ENCODE assay signal across 8 cellular contexts in genomic region chr6:151757506-151757955, GRCh38. TPM values are rescaled to one million over a fixed set of nuclear protein-coding genes. Genes with fewer than 3 reads are reported as not detected.
DNase-seq lines count a peak whose midpoint lies in the region; ATAC-seq and TF ChIP-seq lines count a peak whose summit lies in the region.

No MANE protein-coding gene starts in this region.

- peak; percentile 97 for ATAC-seq in GM18505 (IDR thresholded peaks at IDR 0.05; ENCODE audit: unreplicated experiment)
- peak; percentile 98 for ATAC-seq in GM21390 (IDR thresholded peaks at IDR 0.05; ENCODE audit: unreplicated experiment)
- ATAC-seq in HG03432 (IDR thresholded peaks at IDR 0.05; ENCODE audit: unreplicated experiment), result peak; percentile 98
- peak; percentile 43 for ATAC-seq in gastroesophageal sphincter

- TF ChIP-seq CTCF in gastroesophageal sphincter (IDR thresholded peaks at IDR 0.05) (no peak), colonic mucosa (IDR thresholded peaks at IDR 0.05) (no peak)

- no peaks in the 10 kb centered on the region for H3K36me3 ChIP-seq in gastroesophageal sphincter
- H3K36me3 ChIP-seq in colonic mucosa, result no peaks in the 10 kb centered on the region
- H3K36me3 ChIP-seq in effector memory CD4-positive, alpha-beta T cell (ENCODE audit: control insufficient read depth, insufficient read depth, low read length), result no peaks in the 10 kb centered on the region

- TF ChIP-seq EP300 in gastroesophageal sphincter (IDR thresholded peaks at IDR 0.05), result no peak

- H3K9me3 ChIP-seq in gastroesophageal sphincter (no peaks in the 10 kb centered on the region), colonic mucosa (no peaks in the 10 kb centered on the region)
- H3K9me3 ChIP-seq in effector memory CD4-positive, alpha-beta T cell (ENCODE audit: control insufficient read depth, low read length), result no peaks in the 10 kb centered on the region

- intact Hi-C loops in colonic mucosa (cut with DNase I), result no loop called here

- DNase-seq in colonic mucosa (no peak), dedifferentiated amniotic fluid mesenchymal stem cell (ENCODE audit: extremely low spot score) (no peak), AML-193 (lab: John Stamatoyannopoulos, UW) (no peak)
- no peak for DNase-seq in effector memory CD4-positive, alpha-beta T cell

- H3K27ac ChIP-seq in gastroesophageal sphincter (peak overlapping the region in 2 of 4 donors; percentile 24 to 43), colonic mucosa (no peak overlapping the region)
- H3K27ac ChIP-seq in effector memory CD4-positive, alpha-beta T cell (ENCODE audit: insufficient read depth, low read length, poor library complexity, severe bottlenecking), result no peak overlapping the region

- H3K9ac ChIP-seq in colonic mucosa (ENCODE audit: low read depth in 2 of 2, low read length in 2 of 2), result no peak overlapping the region

- no peaks in the 10 kb centered on the region for H3K4me1 ChIP-seq in gastroesophageal sphincter
- no peaks in the 10 kb centered on the region for H3K4me1 ChIP-seq in colonic mucosa
- peaks cover 3% of the 10 kb centered on the region for H3K4me1 ChIP-seq in effector memory CD4-positive, alpha-beta T cell (ENCODE audit: control insufficient read depth, insufficient read depth, low read length, poor library complexity, severe bottlenecking)

- H3K27me3 ChIP-seq in gastroesophageal sphincter, result no peaks in the 10 kb centered on the region
- no peaks in the 10 kb centered on the region for H3K27me3 ChIP-seq in colonic mucosa
- H3K27me3 ChIP-seq in effector memory CD4-positive, alpha-beta T cell (replicated peaks; ENCODE audit: control insufficient read depth, insufficient read depth, low read length, poor library complexity, severe bottlenecking), result no peaks in the 10 kb centered on the region

- H3K4me3 ChIP-seq in gastroesophageal sphincter, result no peak overlapping the region
- H3K4me3 ChIP-seq in colonic mucosa, result no peak overlapping the region
- H3K4me3 ChIP-seq in effector memory CD4-positive, alpha-beta T cell (ENCODE audit: insufficient read depth, low read depth, low read length, poor library complexity, severe bottlenecking), result no peak overlapping the region

- TF ChIP-seq POLR2A in GM18505 (IDR thresholded peaks at IDR 0.05; ENCODE audit: borderline replicate concordance, extremely low read depth, insufficient read depth, insufficient read length) (no peak), gastroesophageal sphincter (IDR thresholded peaks at IDR 0.05) (no peak)

- WGBS in gastroesophageal sphincter (ENCODE audit: low coverage in 1 of 2), 2 donors, result 43 to 75% methylated on average over 3 to 5 of the region's 5 CpGs

RNA-seq across cellular contexts. Expression of gene ESR1, which starts 50.0 kb away (rescaled TPM):
- total RNA-seq in gastroesophageal sphincter, result 1 to 10 TPM in 1 of 4 donors, under 1 TPM in 3; 0.93 to 2.3 (median 0.97) TPM
- under 1 TPM; 0.16 to 0.37 TPM for total RNA-seq in colonic mucosa

Comparison
In these comparisons a context has a peak if more than half of its experiments do, and no peak if none do; other contexts are left out.
1. ATAC-seq: peak in every context shown above with its lines; median percentile 98 in GM21390; 98 in HG03432; 97 in GM18505; 43 in gastroesophageal sphincter.